9 cellular contexts compared by ENCODE assay signal in genomic region chr1:31605908-31606427, GRCh38. TPM values are rescaled to one million over a fixed set of nuclear protein-coding genes. Genes with fewer than 3 reads are reported as not detected.
DNase-seq lines count a peak whose midpoint lies in the region; ATAC-seq and TF ChIP-seq lines count a peak whose summit lies in the region.
"Had no signal": no experiment of that assay in that cellular context is flagged by ENCODE, and none has a peak within 500 bp of the region (broad histone marks: within the 10 kb centered on the region; RNA-seq: fewer than 3 reads in every experiment).

No MANE protein-coding gene starts in this region.

- peak; percentile 82 for DNase-seq in NOMO-1 treated with dmso at 0.1 percent for 144 hours (lab: John Stamatoyannopoulos, UW; ENCODE audit: unreplicated experiment)
- DNase-seq in mesenteric fat pad (ENCODE audit: low spot score) = peak; percentile 64
- DNase-seq in DMS53 (lab: John Stamatoyannopoulos, UW) = no peak
- no peak for DNase-seq in cerebellum (ENCODE audit: low spot score)
- DNase-seq in superior temporal gyrus (ENCODE audit: extremely low spot score) = no peak
- no peak for DNase-seq in activated T-helper 1 cell treated with anti-CD3 and anti-CD28 coated beads, Interleukin-12 subunit alpha, Interleukin-12 subunit beta, Interleukin-2, Interleukin-4 antibody, amounts not matched to agents 30 ng/mL and 10 ng/mL and 1 ng/mL, durations not matched to agents 14 hours and 24 hours and 36 hours (ENCODE audit: low spot score)

- no peak overlapping the region for H3K4me3 ChIP-seq in HEK293 (ENCODE audit: low read depth, low read length)

- no peaks in the 10 kb centered on the region for H3K4me1 ChIP-seq in HEK293 (ENCODE audit: control insufficient read depth, insufficient read depth, low read length)

- peaks cover 7% of the 10 kb centered on the region for H3K4me1 Mint-ChIP-seq in activated T-helper 1 cell treated with anti-CD3 and anti-CD28 coated beads, Interleukin-12 subunit alpha, Interleukin-12 subunit beta, Interleukin-2, Interleukin-4 antibody, amounts not matched to agents 30 ng/mL and 10 ng/mL and 1 ng/mL, durations not matched to agents 14 hours and 24 hours and 36 hours (ENCODE audit: low read depth)

- H3K9me3 Mint-ChIP-seq in activated T-helper 1 cell treated with anti-CD3 and anti-CD28 coated beads, Interleukin-12 subunit alpha, Interleukin-12 subunit beta, Interleukin-2, Interleukin-4 antibody, amounts not matched to agents 30 ng/mL and 10 ng/mL and 1 ng/mL, durations not matched to agents 14 hours and 24 hours and 36 hours = no peaks in the 10 kb centered on the region

- no peak overlapping the region for H3K4me3 Mint-ChIP-seq in activated T-helper 1 cell treated with anti-CD3 and anti-CD28 coated beads, Interleukin-12 subunit alpha, Interleukin-12 subunit beta, Interleukin-2, Interleukin-4 antibody, amounts not matched to agents 30 ng/mL and 10 ng/mL and 1 ng/mL, durations not matched to agents 14 hours and 24 hours and 36 hours

- H3K36me3 ChIP-seq in HEK293 (ENCODE audit: control insufficient read depth in 2 of 2, insufficient read depth in 1 of 2, low read length in 2 of 2) = no peaks in the 10 kb centered on the region

- CTCF ChIA-PET in HEK293 (lab: Yijun Ruan, JAX) = interaction anchor here (1.3 to 7.0 kb wide), 3 partner anchors 13 to 56 kb away, joined by 4 to 47 read pairs (median 5); no protein-coding TSS in a partner anchor

- POLR2A ChIA-PET in HEK293 (lab: Yijun Ruan, JAX) = no interaction called here

- no peak overlapping the region for H3K27ac ChIP-seq in HEK293 (ENCODE audit: extremely low read depth, low read depth, low read length)

- H3K27me3 Mint-ChIP-seq in activated T-helper 1 cell treated with anti-CD3 and anti-CD28 coated beads, Interleukin-12 subunit alpha, Interleukin-12 subunit beta, Interleukin-2, Interleukin-4 antibody, amounts not matched to agents 30 ng/mL and 10 ng/mL and 1 ng/mL, durations not matched to agents 14 hours and 24 hours and 36 hours (ENCODE audit: insufficient read depth) = peaks cover 16% of the 10 kb centered on the region

- intact Hi-C loops in activated T-helper 1 cell treated with anti-CD3 and anti-CD28 coated beads, Interleukin-12 subunit alpha, Interleukin-12 subunit beta, Interleukin-2, Interleukin-4 antibody, amounts not matched to agents 30 ng/mL and 10 ng/mL and 1 ng/mL, durations not matched to agents 14 hours and 24 hours and 36 hours (cut with micrococcal nuclease) = no loop called here

- no peaks in the 10 kb centered on the region for H3K9me3 ChIP-seq in HEK293 (ENCODE audit: control insufficient read depth, insufficient read depth, low read depth, low read length)

- peaks cover 1% of the 10 kb centered on the region for H3K36me3 Mint-ChIP-seq in activated T-helper 1 cell treated with anti-CD3 and anti-CD28 coated beads, Interleukin-12 subunit alpha, Interleukin-12 subunit beta, Interleukin-2, Interleukin-4 antibody, amounts not matched to agents 30 ng/mL and 10 ng/mL and 1 ng/mL, durations not matched to agents 14 hours and 24 hours and 36 hours (ENCODE audit: low read depth)

- ATAC-seq in GM18519 (IDR thresholded peaks at IDR 0.05; ENCODE audit: low FRiP score, unreplicated experiment) = peak; percentile 65

- no peak overlapping the region for H3K27ac Mint-ChIP-seq in activated T-helper 1 cell treated with anti-CD3 and anti-CD28 coated beads, Interleukin-12 subunit alpha, Interleukin-12 subunit beta, Interleukin-2, Interleukin-4 antibody, amounts not matched to agents 30 ng/mL and 10 ng/mL and 1 ng/mL, durations not matched to agents 14 hours and 24 hours and 36 hours

- TF ChIP-seq CTCF in HEK293 (tag by site-specific recombination; IDR thresholded peaks at IDR 0.05) = no peak

TF ChIP-seq in HEK293, 187 proteins besides CTCF, POLR2A, EP300 and RAD21:
- 0 out of 2 replicates have a peak, but pooled peaks have one; percentile 43 for TF ChIP-seq ZNF266 (tag by site-specific recombination; IDR thresholded peaks at IDR 0.05; ENCODE audit: low read depth)
- TF ChIP-seq ZNF404 (tag by site-specific recombination; IDR thresholded peaks at IDR 0.05) = no peak

RNA-seq across cellular contexts. Expression of gene HCRTR1, which starts 11.5 kb away (rescaled TPM):
- total RNA-seq in mesenteric fat pad = 0.39 TPM
- 0.64 TPM for total RNA-seq in cerebellum
- total RNA-seq in activated T-helper 1 cell treated with anti-CD3 and anti-CD28 coated beads, Interleukin-12 subunit alpha, Interleukin-12 subunit beta, Interleukin-2, Interleukin-4 antibody, amounts not matched to agents 30 ng/mL and 10 ng/mL and 1 ng/mL, durations not matched to agents 14 hours and 24 hours and 36 hours = not detected in 2 replicates
- total RNA-seq: epithelial cell of proximal tubule had no signal

RNA-seq across cellular contexts. Expression of gene TINAGL1, which starts 29.7 kb away (rescaled TPM):
- 154 TPM for total RNA-seq in mesenteric fat pad
- 4.5 TPM for total RNA-seq in cerebellum
- total RNA-seq in activated T-helper 1 cell treated with anti-CD3 and anti-CD28 coated beads, Interleukin-12 subunit alpha, Interleukin-12 subunit beta, Interleukin-2, Interleukin-4 antibody, amounts not matched to agents 30 ng/mL and 10 ng/mL and 1 ng/mL, durations not matched to agents 14 hours and 24 hours and 36 hours = not detected in 2 replicates

RNA-seq across cellular contexts. Expression of gene PEF1, which starts 38.7 kb away (rescaled TPM):
- total RNA-seq in mesenteric fat pad = 47.9 TPM
- total RNA-seq in cerebellum = 29.2 TPM
- total RNA-seq in activated T-helper 1 cell treated with anti-CD3 and anti-CD28 coated beads, Interleukin-12 subunit alpha, Interleukin-12 subunit beta, Interleukin-2, Interleukin-4 antibody, amounts not matched to agents 30 ng/mL and 10 ng/mL and 1 ng/mL, durations not matched to agents 14 hours and 24 hours and 36 hours = 57.6 and 66.1 TPM in 2 replicates

Comparison
In these comparisons a context has a peak if more than half of its experiments do, and no peak if none do; other contexts are left out.
1. DNase-seq: peak in NOMO-1 treated with dmso at 0.1 percent for 144 hours (single experiment) and mesenteric fat pad (single experiment); none in DMS53 (single experiment), cerebellum (single experiment), superior temporal gyrus (single experiment) and activated T-helper 1 cell treated with anti-CD3 and anti-CD28 coated beads, Interleukin-12 subunit alpha, Interleukin-12 subunit beta, Interleukin-2, Interleukin-4 antibody, amounts not matched to agents 30 ng/mL and 10 ng/mL and 1 ng/mL, durations not matched to agents 14 hours and 24 hours and 36 hours (single experiment).
2. RNA of gene TINAGL1, which starts 29.7 kb away (total RNA-seq): 154 TPM in mesenteric fat pad (single experiment); 4.5 TPM in cerebellum (single experiment) and not detected in activated T-helper 1 cell treated with anti-CD3 and anti-CD28 coated beads, Interleukin-12 subunit alpha, Interleukin-12 subunit beta, Interleukin-2, Interleukin-4 antibody, amounts not matched to agents 30 ng/mL and 10 ng/mL and 1 ng/mL, durations not matched to agents 14 hours and 24 hours and 36 hours; every median in the first group is over 10 times any median in the second.